Comparison of ENCODE assay signal across 20 cellular contexts in genomic region chr14:89258728-89259273, GRCh38.
DNase-seq lines count a peak whose midpoint lies in the region; ATAC-seq and TF ChIP-seq lines count a peak whose summit lies in the region.
"Had no signal": no experiment of that assay in that cellular context is flagged by ENCODE, and none has a peak within 500 bp of the region (broad histone marks: within the 10 kb centered on the region; RNA-seq: fewer than 3 reads in every experiment).

No MANE protein-coding gene starts in this region.

- no peaks in the 10 kb centered on the region for H3K9me3 Mint-ChIP-seq in activated naive CD4-positive, alpha-beta T cell treated with anti-CD3 and anti-CD28 coated beads for 36 hours
- H3K9me3 Mint-ChIP-seq in natural killer cell, result no peaks in the 10 kb centered on the region

- DNase-seq in activated naive CD4-positive, alpha-beta T cell treated with anti-CD3 and anti-CD28 coated beads for 36 hours, result peak; percentile 37
- no peak for DNase-seq in activated naive CD4-positive, alpha-beta T cell (lab: John Stamatoyannopoulos, UW)
- DNase-seq in natural killer cell, result no peak
- DNase-seq in esophagus squamous epithelium (lab: John Stamatoyannopoulos, UW), result no peak
- no peak for DNase-seq in LoVo (ENCODE audit: low spot score)
- no peak for DNase-seq in ACHN
- DNase-seq: activated CD4-positive, alpha-beta T cell treated with anti-CD3 and anti-CD28 coated beads for 1 hour; EL; foreskin melanocyte; H7; Karpas-422; NCI-H1417 treated with DMSO at 0.1 percent for 48 hours; psoas muscle; SHP77; spleen; stimulated activated naive CD8-positive, alpha-beta T cell treated with anti-CD3 and anti-CD28 coated beads, Interleukin-15, Interleukin-2, amounts not matched to agents 100 U/mL and 50 U/mL, for 24 hours; T-helper 17 cell had no signal

- in situ Hi-C loops in ACHN (cut with HindIII; ENCODE audit: low pct_ligation_motif_present, low pct_unique_long_range_greater_than_20kb, low sequenced_read_pairs), result no loop called here

- no peak for TF ChIP-seq CTCF in OCI-LY3 (IDR thresholded peaks at IDR 0.05; ENCODE audit: low read depth, low read length)
- TF ChIP-seq CTCF in natural killer cell (IDR thresholded peaks at IDR 0.05), result no peak
- no peak for TF ChIP-seq CTCF in esophagus squamous epithelium (IDR thresholded peaks at IDR 0.05)

- no peak overlapping the region for H3K27ac ChIP-seq in OCI-LY3 (ENCODE audit: low read length)
- no peak overlapping the region for H3K27ac ChIP-seq in esophagus squamous epithelium
- H3K27ac ChIP-seq: psoas muscle, spleen, vagina had no signal

- H3K36me3 ChIP-seq in OCI-LY3 (replicated peaks; ENCODE audit: low read depth, low read length) (peaks cover 4% of the 10 kb centered on the region), esophagus squamous epithelium (peaks cover 0 to 38% (median 0%) of the 10 kb centered on the region in 3 donors)
- H3K36me3 ChIP-seq: vagina had no signal

- no peaks in the 10 kb centered on the region for H3K79me2 ChIP-seq in OCI-LY3 (ENCODE audit: low read length)

- H3K4me1 ChIP-seq in OCI-LY3 (ENCODE audit: low read length) (peaks cover 18% of the 10 kb centered on the region), esophagus squamous epithelium (peaks cover 0 to 19% (median 10%) of the 10 kb centered on the region in 3 donors)

- intact Hi-C loops in activated naive CD4-positive, alpha-beta T cell treated with anti-CD3 and anti-CD28 coated beads for 36 hours (cut with micrococcal nuclease), result no loop called here
- intact Hi-C loops in natural killer cell (cut with micrococcal nuclease) (no loop called here), esophagus squamous epithelium (cut with DNase I) (no loop called here)

- TF ChIP-seq POLR2A in esophagus squamous epithelium (IDR thresholded peaks at IDR 0.05), result no peak

- H3K9ac ChIP-seq in OCI-LY3 (ENCODE audit: low read length), result no peak overlapping the region

- H2AFZ ChIP-seq in OCI-LY3 (ENCODE audit: low read depth, low read length), result no peak overlapping the region

- H3K4me3 ChIP-seq in OCI-LY3 (ENCODE audit: low read length) (no peak overlapping the region), esophagus squamous epithelium (no peak overlapping the region)
- H3K4me3 ChIP-seq: psoas muscle, spleen, vagina had no signal

- H3K27me3 ChIP-seq in OCI-LY3 (ENCODE audit: low read depth, low read length) (no peaks in the 10 kb centered on the region), esophagus squamous epithelium (no peaks in the 10 kb centered on the region)
- H3K27me3 ChIP-seq: spleen, vagina had no signal

- H3K27ac Mint-ChIP-seq in activated naive CD4-positive, alpha-beta T cell treated with anti-CD3 and anti-CD28 coated beads for 36 hours, result peak overlapping the region; percentile 51
- H3K27ac Mint-ChIP-seq in natural killer cell, result peak overlapping the region; percentile 35 to 86
- H3K27ac Mint-ChIP-seq: T-helper 17 cell had no signal

- ATAC-seq in GM21390 (IDR thresholded peaks at IDR 0.05; ENCODE audit: unreplicated experiment), result peak; percentile 69
- peak in 1 of 3 donors; percentile 25 for ATAC-seq in natural killer cell
- ATAC-seq: psoas muscle; stimulated activated naive CD8-positive, alpha-beta T cell treated with anti-CD3 and anti-CD28 coated beads, Interleukin-15, Interleukin-2, amounts not matched to agents 100 U/mL and 50 U/mL, for 24 hours; T-helper 17 cell had no signal

- peak overlapping the region; percentile 40 for H3K4me2 ChIP-seq in OCI-LY3 (ENCODE audit: low read length)

- no peak overlapping the region for H3K4me3 Mint-ChIP-seq in activated naive CD4-positive, alpha-beta T cell treated with anti-CD3 and anti-CD28 coated beads for 36 hours
- H3K4me3 Mint-ChIP-seq in natural killer cell, result no peak overlapping the region
- H3K4me3 Mint-ChIP-seq: T-helper 17 cell had no signal

- H4K20me1 ChIP-seq in OCI-LY3 (ENCODE audit: insufficient read depth, low read length), result no peaks in the 10 kb centered on the region

- H3K36me3 Mint-ChIP-seq in activated naive CD4-positive, alpha-beta T cell treated with anti-CD3 and anti-CD28 coated beads for 36 hours (ENCODE audit: low read depth), result peaks cover 18% of the 10 kb centered on the region
- no peaks in the 10 kb centered on the region for H3K36me3 Mint-ChIP-seq in natural killer cell

- H3K27me3 Mint-ChIP-seq in activated naive CD4-positive, alpha-beta T cell treated with anti-CD3 and anti-CD28 coated beads for 36 hours (ENCODE audit: low read depth), result no peaks in the 10 kb centered on the region
- no peaks in the 10 kb centered on the region for H3K27me3 Mint-ChIP-seq in natural killer cell (ENCODE audit: low read depth in 2 of 2)
- H3K27me3 Mint-ChIP-seq: T-helper 17 cell had no signal

- WGBS in esophagus squamous epithelium, 2 donors, result 65 to 80% methylated on average over 5 to 6 of the region's 6 CpGs

- no peaks in the 10 kb centered on the region for H3K9me3 ChIP-seq in OCI-LY3 (ENCODE audit: insufficient read depth, low read length)
- H3K9me3 ChIP-seq in esophagus squamous epithelium, result no peaks in the 10 kb centered on the region
- H3K9me3 ChIP-seq: psoas muscle, spleen, vagina had no signal

- peaks cover 25% of the 10 kb centered on the region for H3K4me1 Mint-ChIP-seq in activated naive CD4-positive, alpha-beta T cell treated with anti-CD3 and anti-CD28 coated beads for 36 hours (ENCODE audit: low read depth)
- peaks cover 56 to 65% of the 10 kb centered on the region in 2 donors for H3K4me1 Mint-ChIP-seq in natural killer cell

- CTCF ChIA-PET in activated naive CD4-positive, alpha-beta T cell treated with anti-CD3 and anti-CD28 coated beads for 36 hours (lab: Charles Lee), result no interaction called here
